Comparison of ENCODE assay signal across 21 cellular contexts in genomic region chr13:113106666-113107065, GRCh38. TPM values are rescaled to one million over a fixed set of nuclear protein-coding genes. Genes with fewer than 3 reads are reported as not detected.
DNase-seq lines count a peak whose midpoint lies in the region; ATAC-seq, FAIRE-seq and TF ChIP-seq lines count a peak whose summit lies in the region.
"Had no signal": no experiment of that assay in that cellular context is flagged by ENCODE, and none has a peak within 500 bp of the region (broad histone marks: within the 10 kb centered on the region; RNA-seq: fewer than 3 reads in every experiment).

No MANE protein-coding gene starts in this region.

- H3K9me3 Mint-ChIP-seq in activated CD8-positive, alpha-beta T cell treated with anti-CD3 and anti-CD28 coated beads for 36 hours, result no peaks in the 10 kb centered on the region
- no peaks in the 10 kb centered on the region for H3K9me3 Mint-ChIP-seq in activated CD8-positive, alpha-beta T cell treated with anti-CD3 and anti-CD28 coated beads, Interleukin-2, amount 10 ng/mL, durations not matched to agents 7 days and 5 days (ENCODE audit: insufficient read depth)
- peaks cover 9% of the 10 kb centered on the region for H3K9me3 Mint-ChIP-seq in glutamatergic neuron (ENCODE audit: unreplicated experiment)

- no peaks in the 10 kb centered on the region for H3K9me3 ChIP-seq in A549

- H3K4me3 Mint-ChIP-seq in activated CD8-positive, alpha-beta T cell treated with anti-CD3 and anti-CD28 coated beads for 36 hours, result no peak overlapping the region
- H3K4me3 Mint-ChIP-seq in activated CD8-positive, alpha-beta T cell treated with anti-CD3 and anti-CD28 coated beads, Interleukin-2, amount 10 ng/mL, durations not matched to agents 7 days and 5 days, result no peak overlapping the region
- H3K4me3 Mint-ChIP-seq in glutamatergic neuron (ENCODE audit: unreplicated experiment), result no peak overlapping the region

- peaks cover 4% of the 10 kb centered on the region for H3K4me1 Mint-ChIP-seq in activated CD8-positive, alpha-beta T cell treated with anti-CD3 and anti-CD28 coated beads for 36 hours (ENCODE audit: low read depth)
- peaks cover 3% of the 10 kb centered on the region for H3K4me1 Mint-ChIP-seq in activated CD8-positive, alpha-beta T cell treated with anti-CD3 and anti-CD28 coated beads, Interleukin-2, amount 10 ng/mL, durations not matched to agents 7 days and 5 days (ENCODE audit: low read depth)
- H3K4me1 Mint-ChIP-seq in glutamatergic neuron (ENCODE audit: low read depth, unreplicated experiment), result no peaks in the 10 kb centered on the region

- peaks cover 2% of the 10 kb centered on the region for H3K36me3 Mint-ChIP-seq in activated CD8-positive, alpha-beta T cell treated with anti-CD3 and anti-CD28 coated beads for 36 hours (ENCODE audit: low read depth)
- H3K36me3 Mint-ChIP-seq in activated CD8-positive, alpha-beta T cell treated with anti-CD3 and anti-CD28 coated beads, Interleukin-2, amount 10 ng/mL, durations not matched to agents 7 days and 5 days (ENCODE audit: low read depth), result peaks cover 1% of the 10 kb centered on the region
- no peaks in the 10 kb centered on the region for H3K36me3 Mint-ChIP-seq in glutamatergic neuron (ENCODE audit: unreplicated experiment)

- H3K4me2 ChIP-seq in A549, result no peak overlapping the region

- peak; percentile 21 for DNase-seq in activated CD8-positive, alpha-beta T cell treated with anti-CD3 and anti-CD28 coated beads for 36 hours
- DNase-seq in activated CD8-positive, alpha-beta T cell treated with anti-CD3 and anti-CD28 coated beads, Interleukin-2, amount 10 ng/mL, durations not matched to agents 7 days and 5 days, result no peak
- no peak for DNase-seq in A549 (ENCODE audit: low read depth in 1 of 2, low spot score in 1 of 2)
- DNase-seq in NCI-H69 (lab: John Stamatoyannopoulos, UW), result peak; percentile 31
- DNase-seq in glutamatergic neuron, result peak; percentile 42
- DNase-seq in HPDE6-E6E7 (ENCODE audit: extremely low spot score), result no peak
- DNase-seq in DMS 273 treated with DMSO at 0.1 percent for 48 hours (lab: John Stamatoyannopoulos, UW), result no peak
- DNase-seq in coronary artery (ENCODE audit: low spot score), result no peak
- DNase-seq: C1 segment of cervical spinal cord, GF-D8, IMR-90, NCI-H187, NCI-H345, NCI-H526 treated with DMSO at 0.1 percent for 48 hours, SIG-M5 had no signal

- CTCF ChIA-PET in activated CD8-positive, alpha-beta T cell treated with anti-CD3 and anti-CD28 coated beads for 36 hours (lab: Charles Lee), result no interaction called here
- CTCF ChIA-PET in activated CD8-positive, alpha-beta T cell treated with anti-CD3 and anti-CD28 coated beads, Interleukin-2, amount 10 ng/mL, durations not matched to agents 7 days and 5 days (lab: Charles Lee), result no interaction called here
- CTCF ChIA-PET in A549 (lab: Yijun Ruan, JAX), result no interaction called here

- 88% methylated on average over 9 of the region's 15 CpGs for WGBS in A549 (ENCODE audit: missing lambda C conversion rate)

- peaks cover 3% of the 10 kb centered on the region for H3K27me3 Mint-ChIP-seq in activated CD8-positive, alpha-beta T cell treated with anti-CD3 and anti-CD28 coated beads for 36 hours
- peaks cover 4% of the 10 kb centered on the region for H3K27me3 Mint-ChIP-seq in activated CD8-positive, alpha-beta T cell treated with anti-CD3 and anti-CD28 coated beads, Interleukin-2, amount 10 ng/mL, durations not matched to agents 7 days and 5 days (ENCODE audit: low read depth)
- H3K27me3 Mint-ChIP-seq in glutamatergic neuron (ENCODE audit: unreplicated experiment), result peaks cover 4% of the 10 kb centered on the region

- no peak overlapping the region for H3K27ac Mint-ChIP-seq in activated CD8-positive, alpha-beta T cell treated with anti-CD3 and anti-CD28 coated beads for 36 hours
- no peak overlapping the region for H3K27ac Mint-ChIP-seq in activated CD8-positive, alpha-beta T cell treated with anti-CD3 and anti-CD28 coated beads, Interleukin-2, amount 10 ng/mL, durations not matched to agents 7 days and 5 days
- no peak overlapping the region for H3K27ac Mint-ChIP-seq in glutamatergic neuron (ENCODE audit: unreplicated experiment)

- peaks cover 31% of the 10 kb centered on the region for H3K4me1 ChIP-seq in A549

- FAIRE-seq in A549 (lab: Jason Lieb, UNC), result no peak
- FAIRE-seq: GM12891 had no signal

- peak overlapping the region; percentile 35 to 86; a peak in 5 of 6 replicates for H3K27ac ChIP-seq in A549
- H3K27ac ChIP-seq in coronary artery, result no peak overlapping the region

- no peak for TF ChIP-seq CTCF in activated CD8-positive, alpha-beta T cell treated with anti-CD3 and anti-CD28 coated beads for 36 hours (IDR thresholded peaks at IDR 0.05)
- no peak for TF ChIP-seq CTCF in A549 (IDR thresholded peaks at IDR 0.05)
- TF ChIP-seq CTCF in glutamatergic neuron (IDR thresholded peaks at IDR 0.05; ENCODE audit: partially characterized antibody, unreplicated experiment), result no peak
- TF ChIP-seq CTCF in coronary artery (IDR thresholded peaks at IDR 0.05), result no peak

- peak; percentile 31 for ATAC-seq in activated CD8-positive, alpha-beta T cell treated with anti-CD3 and anti-CD28 coated beads for 36 hours
- ATAC-seq in activated CD8-positive, alpha-beta T cell treated with anti-CD3 and anti-CD28 coated beads, Interleukin-2, amount 10 ng/mL, durations not matched to agents 7 days and 5 days, result no peak
- ATAC-seq in A549, result no peak

- no peak for TF ChIP-seq EP300 in A549 (IDR thresholded peaks at IDR 0.05)

- POLR2A ChIA-PET in activated CD8-positive, alpha-beta T cell treated with anti-CD3 and anti-CD28 coated beads for 36 hours (lab: Charles Lee), result interaction anchor here (0.6 kb wide), 1 partner anchor 70 kb away, joined by 3 read pairs; no protein-coding TSS in a partner anchor
- POLR2A ChIA-PET in activated CD8-positive, alpha-beta T cell treated with anti-CD3 and anti-CD28 coated beads, Interleukin-2, amount 10 ng/mL, durations not matched to agents 7 days and 5 days (lab: Charles Lee), result no interaction called here
- POLR2A ChIA-PET in A549 (lab: Yijun Ruan, JAX), result no interaction called here

- no peak for TF ChIP-seq POLR2A in A549 (IDR thresholded peaks at IDR 0.05; ENCODE audit: low read length)

- H3K4me3 ChIP-seq in A549 (no peak overlapping the region), coronary artery (no peak overlapping the region)

- intact Hi-C loops in activated CD8-positive, alpha-beta T cell treated with anti-CD3 and anti-CD28 coated beads for 36 hours (cut with micrococcal nuclease), result no loop called here

- no peak for TF ChIP-seq RAD21 in A549 (conservative IDR thresholded peaks at IDR 0.05 in 1 of 2, IDR thresholded peaks at IDR 0.05 in 1 of 2)

TF ChIP-seq in A549, 52 proteins besides CTCF, POLR2A, EP300 and RAD21 (continues in another document):
- no peak for TF ChIP-seq TFCP2L1 (CRISPR knock-in tag; IDR thresholded peaks at IDR 0.05)
- TF ChIP-seq MYC (IDR thresholded peaks at IDR 0.05; ENCODE audit: borderline replicate concordance, low read length), result no peak
- no peak for TF ChIP-seq KDM1A (IDR thresholded peaks at IDR 0.05; ENCODE audit: low read depth)
- no peak for TF ChIP-seq JUNB (IDR thresholded peaks at IDR 0.05)
- TF ChIP-seq, protein P1, sequence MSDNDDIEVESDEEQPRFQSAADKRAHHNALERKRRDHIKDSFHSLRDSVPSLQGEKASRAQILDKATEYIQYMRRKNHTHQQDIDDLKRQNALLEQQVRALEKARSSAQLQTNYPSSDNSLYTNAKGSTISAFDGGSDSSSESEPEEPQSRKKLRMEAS (IDR thresholded peaks at IDR 0.05), result no peak
- no peak for TF ChIP-seq MAZ (IDR thresholded peaks at IDR 0.05; ENCODE audit: borderline replicate concordance, low read depth, low read length)
- TF ChIP-seq ZFP36 (IDR thresholded peaks at IDR 0.05; ENCODE audit: borderline replicate concordance, partially characterized antibody), result no peak
- no peak for TF ChIP-seq FOSL2 (IDR thresholded peaks at IDR 0.05)
- TF ChIP-seq FOSL2 (CRISPR knock-in tag; IDR thresholded peaks at IDR 0.05), result no peak

RNA-seq across cellular contexts. Expression of gene F7, which starts 1.1 kb away (rescaled TPM):
- under 1 TPM; 0.20 to 0.45 TPM for total RNA-seq in activated CD8-positive, alpha-beta T cell treated with anti-CD3 and anti-CD28 coated beads for 36 hours
- total RNA-seq in activated CD8-positive, alpha-beta T cell treated with anti-CD3 and anti-CD28 coated beads, Interleukin-2, amount 10 ng/mL, durations not matched to agents 7 days and 5 days, result not detected
- polyA plus RNA-seq in A549 (2011; rRNA removed) (0.65 and 1.7 TPM in 2 replicates), A549 (2017; fragmentation: RNase III; extraction: RNeasy Plus Mini Kit Qiagen cat#74134 plus additional on column Dnase treatment) (0.26 to 0.44 TPM (median 0.30 TPM) in 3 replicates)
- 0.09 and 0.14 TPM in 2 replicates for polyA plus RNA-seq in A549 (2012; cell fraction: cytosol; rRNA removed)
- 0.12 and 0.65 TPM in 2 replicates for polyA plus RNA-seq in A549 (2012; cell fraction: nucleus; rRNA removed)
- 0.63 and 3.0 TPM in 2 replicates for polyA minus RNA-seq in A549 (2011; rRNA and poly(A)+ RNA removed)
- not detected for total RNA-seq in glutamatergic neuron (ENCODE audit: unreplicated experiment)
- total RNA-seq: A673, H4, HT-29, LHCN-M2 had no signal

RNA-seq across cellular contexts. Expression of gene F10, which starts 15.9 kb away (rescaled TPM):
- not detected for total RNA-seq in activated CD8-positive, alpha-beta T cell treated with anti-CD3 and anti-CD28 coated beads for 36 hours
- not detected for total RNA-seq in activated CD8-positive, alpha-beta T cell treated with anti-CD3 and anti-CD28 coated beads, Interleukin-2, amount 10 ng/mL, durations not matched to agents 7 days and 5 days
- polyA plus RNA-seq in A549 (2011; rRNA removed), result 0.32 and 0.42 TPM in 2 replicates
- polyA plus RNA-seq in A549 (2012; cell fraction: cytosol; rRNA removed), result 0.03 and 0.08 TPM in 2 replicates
- polyA plus RNA-seq in A549 (2012; cell fraction: nucleus; rRNA removed), result 0.10 TPM in 2 replicates
- polyA plus RNA-seq in A549 (2017; fragmentation: RNase III; extraction: RNeasy Plus Mini Kit Qiagen cat#74134 plus additional on column Dnase treatment), result not detected in 3 replicates
- 0.19 TPM in 1 of 2 replicates, not detected in the other for polyA minus RNA-seq in A549 (2011; rRNA and poly(A)+ RNA removed)
- 0.74 TPM for total RNA-seq in glutamatergic neuron (ENCODE audit: unreplicated experiment)
- total RNA-seq: A673, Daoy, H4, HT-29 had no signal

RNA-seq across cellular contexts. Expression of gene PROZ, which starts 51.8 kb away (rescaled TPM):
- not detected for total RNA-seq in activated CD8-positive, alpha-beta T cell treated with anti-CD3 and anti-CD28 coated beads for 36 hours
- total RNA-seq in activated CD8-positive, alpha-beta T cell treated with anti-CD3 and anti-CD28 coated beads, Interleukin-2, amount 10 ng/mL, durations not matched to agents 7 days and 5 days, result not detected
- polyA plus RNA-seq in A549 (2011; rRNA removed) (not detected in 2 replicates), A549 (2017; fragmentation: RNase III; extraction: RNeasy Plus Mini Kit Qiagen cat#74134 plus additional on column Dnase treatment) (not detected in 3 replicates)
- not detected in 2 replicates for polyA plus RNA-seq in A549 (2012; cell fraction: cytosol; rRNA removed)
- polyA plus RNA-seq in A549 (2012; cell fraction: nucleus; rRNA removed), result not detected in 2 replicates
- not detected in 2 replicates for polyA minus RNA-seq in A549 (2011; rRNA and poly(A)+ RNA removed)
- not detected for total RNA-seq in glutamatergic neuron (ENCODE audit: unreplicated experiment)
- total RNA-seq: A673, Daoy, H4, HT-29, IMR-90, LHCN-M2 had no signal
- polyA plus RNA-seq: IMR-90 had no signal

Comparison
In these comparisons a context has a peak if more than half of its experiments do, and no peak if none do; other contexts are left out.
1. DNase-seq: peak in activated CD8-positive, alpha-beta T cell treated with anti-CD3 and anti-CD28 coated beads for 36 hours (single experiment), NCI-H69 (single experiment) and glutamatergic neuron (single experiment); none in activated CD8-positive, alpha-beta T cell treated with anti-CD3 and anti-CD28 coated beads, Interleukin-2, amount 10 ng/mL, durations not matched to agents 7 days and 5 days (single experiment), A549 (0 of 2), HPDE6-E6E7 (single experiment), DMS 273 treated with DMSO at 0.1 percent for 48 hours (single experiment) and coronary artery (single experiment).
2. H3K27ac ChIP-seq: peak in A549 (2 of 2); none in coronary artery (0 of 2).